22 cellular contexts compared by ENCODE assay signal in genomic region chr5:172101547-172102225, GRCh38.
DNase-seq lines count a peak whose midpoint lies in the region; TF ChIP-seq lines count a peak whose summit lies in the region.
"Had no signal": no experiment of that assay in that cellular context is flagged by ENCODE, and none has a peak within 500 bp of the region (broad histone marks: within the 10 kb centered on the region; RNA-seq: fewer than 3 reads in every experiment).

No MANE protein-coding gene starts in this region.

- TF ChIP-seq EP300 in esophagus muscularis mucosa (IDR thresholded peaks at IDR 0.05), result no peak

- H3F3A ChIP-seq in GM23248 (ENCODE audit: insufficient read depth), result peaks cover 11% of the 10 kb centered on the region

- WGBS in esophagus muscularis mucosa, result 94% methylated on average over 14 of the region's 14 CpGs
- 90 to 91% methylated on average over 11 to 14 of the region's 14 CpGs for WGBS in GM23248 (ENCODE audit: low coverage in 1 of 2, low lambda C conversion rate in 2 of 2, missing lambda C conversion rate in 2 of 2), 2 experiments

- peaks cover 22% of the 10 kb centered on the region for H3K79me2 ChIP-seq in GM23248 (ENCODE audit: insufficient read depth)

- peaks cover 71% of the 10 kb centered on the region for H3K36me3 Mint-ChIP-seq in T-helper 2 cell treated with Interferon-gamma antibody and Interleukin-4, amounts not matched to agents 5 μg/mL and 100 μg/mL, for 36 hours (ENCODE audit: low read depth)

- H3K27me3 Mint-ChIP-seq in T-helper 2 cell treated with Interferon-gamma antibody and Interleukin-4, amounts not matched to agents 5 μg/mL and 100 μg/mL, for 36 hours (ENCODE audit: low read depth), result no peaks in the 10 kb centered on the region

- no peaks in the 10 kb centered on the region for H3K9me3 ChIP-seq in esophagus muscularis mucosa
- H3K9me3 ChIP-seq in GM23248 (ENCODE audit: low read depth), result no peaks in the 10 kb centered on the region
- H3K9me3 ChIP-seq: adrenal gland, BE2C, gastrocnemius medialis, neutrophil had no signal

- intact Hi-C loops in esophagus muscularis mucosa (cut with DNase I) (loop anchor here (5.0 kb wide), 1 partner anchor 181 kb away; the partner anchor contains the start of gene UBTD2), posterior vena cava (cut with DNase I) (loop anchor here (10.0 kb wide), 1 partner anchor 183 kb away; the partner anchor contains the start of gene UBTD2 (in 2 of the 2))

- H3K4me3 Mint-ChIP-seq in T-helper 2 cell treated with Interferon-gamma antibody and Interleukin-4, amounts not matched to agents 5 μg/mL and 100 μg/mL, for 36 hours, result no peak overlapping the region
- H3K4me3 Mint-ChIP-seq: activated T-cell treated with anti-CD3 and anti-CD28 coated beads, Interleukin-2, amount 50 U/mL, for 72 hours had no signal

- H3K27me3 ChIP-seq in esophagus muscularis mucosa (no peaks in the 10 kb centered on the region), GM23248 (replicated peaks; ENCODE audit: insufficient read depth) (no peaks in the 10 kb centered on the region)
- H3K27me3 ChIP-seq: adrenal gland, BE2C, dorsolateral prefrontal cortex, gastrocnemius medialis, neutrophil had no signal

- in situ Hi-C loops in GM23248 (cut with MboI), result no loop called here

- H3K9ac ChIP-seq in GM23248, result no peak overlapping the region

- H3K4me1 Mint-ChIP-seq in T-helper 2 cell treated with Interferon-gamma antibody and Interleukin-4, amounts not matched to agents 5 μg/mL and 100 μg/mL, for 36 hours (ENCODE audit: low read depth), result peaks cover 14% of the 10 kb centered on the region

- no peak for TF ChIP-seq POLR2A in esophagus muscularis mucosa (IDR thresholded peaks at IDR 0.05; ENCODE audit: low read depth)

- H3K27ac Mint-ChIP-seq in T-helper 2 cell treated with Interferon-gamma antibody and Interleukin-4, amounts not matched to agents 5 μg/mL and 100 μg/mL, for 36 hours, result peak overlapping the region; percentile 67
- H3K27ac Mint-ChIP-seq: activated T-cell treated with anti-CD3 and anti-CD28 coated beads, Interleukin-2, amount 50 U/mL, for 72 hours had no signal

- H3K4me3 ChIP-seq in esophagus muscularis mucosa (no peak overlapping the region), GM23248 (no peak overlapping the region)
- H3K4me3 ChIP-seq: adrenal gland, dorsolateral prefrontal cortex, gastrocnemius medialis had no signal

- peaks cover 0 to 63% (median 26%) of the 10 kb centered on the region in 4 donors for H3K36me3 ChIP-seq in esophagus muscularis mucosa
- 0 out of 2 replicates have a peak, but pooled peaks cover 5% of the 10 kb centered on the region for H3K36me3 ChIP-seq in GM23248 (ENCODE audit: low read depth)
- H3K36me3 ChIP-seq: adrenal gland, BE2C had no signal

- POLR2A ChIA-PET in RWPE1 (lab: Yijun Ruan, JAX; ENCODE audit: low non-redundant PET), result no interaction called here

- H3K4me2 ChIP-seq in GM23248 (ENCODE audit: unreplicated experiment), result no peak overlapping the region

- no peaks in the 10 kb centered on the region for H3K9me3 Mint-ChIP-seq in T-helper 2 cell treated with Interferon-gamma antibody and Interleukin-4, amounts not matched to agents 5 μg/mL and 100 μg/mL, for 36 hours

- no peak for DNase-seq in T-helper 2 cell treated with Interferon-gamma antibody and Interleukin-4, amounts not matched to agents 5 μg/mL and 100 μg/mL, for 36 hours (ENCODE audit: low spot score)
- DNase-seq in T-helper 2 cell (no peak), RWPE1 (ENCODE audit: low spot score) (no peak), esophagus muscularis mucosa (ENCODE audit: extremely low spot score) (no peak), posterior vena cava (ENCODE audit: low spot score) (peak; percentile 67), NCI-H2081 treated with DMSO at 0.1 percent for 48 hours (lab: John Stamatoyannopoulos, UW) (no peak), GM23248 (no peak)
- no peak for DNase-seq in stimulated activated CD4-positive, alpha-beta T cell treated with anti-CD3 and anti-CD28 coated beads, Interleukin-2, amount 100 ng/mL, for 24 hours
- DNase-seq: 8988T; activated CD4-positive, alpha-beta T cell treated with anti-CD3 and anti-CD28 coated beads, Interleukin-2, amount 50 U/mL, for 48 hours; activated T-cell treated with anti-CD3 and anti-CD28 coated beads, Interleukin-2, amount 50 U/mL, for 72 hours; BE2C; dorsolateral prefrontal cortex; erythroblast; gastrocnemius medialis; KG1; left colon; midbrain; NCI-H2029; NCI-H446 treated with DMSO at 0.1 percent for 48 hours had no signal

- H2AFZ ChIP-seq in GM23248, result no peak overlapping the region

- CTCF ChIA-PET in RWPE1 (lab: Yijun Ruan, JAX), result interaction anchor here (0.7 to 1.0 kb wide), 2 partner anchors 87 to 96 kb away, joined by 3 to 4 read pairs; no protein-coding TSS in a partner anchor

- H3K4me1 ChIP-seq in esophagus muscularis mucosa (peaks cover 25 to 50% (median 47%) of the 10 kb centered on the region in 4 donors), GM23248 (ENCODE audit: insufficient read depth) (peaks cover 21% of the 10 kb centered on the region)
- H3K4me1 ChIP-seq: BE2C had no signal

- no peaks in the 10 kb centered on the region for H4K20me1 ChIP-seq in GM23248 (ENCODE audit: insufficient read depth)

- TF ChIP-seq CTCF in RWPE1 (conservative IDR thresholded peaks at IDR 0.05; ENCODE audit: low read depth) (no peak), esophagus muscularis mucosa (IDR thresholded peaks at IDR 0.05) (no peak)

- H3K9me2 ChIP-seq in GM23248 (ENCODE audit: insufficient read depth), result no peaks in the 10 kb centered on the region

- H3K27ac ChIP-seq in RWPE1 (peak overlapping the region; percentile 91), esophagus muscularis mucosa (replicated peaks in 1 of 4) (peak overlapping the region; percentile 61 to 84 (median 74)), GM23248 (no peak overlapping the region)
- H3K27ac ChIP-seq: gastrocnemius medialis, neutrophil had no signal
